Comparison of ENCODE assay signal across 1 cellular context in genomic region chr14:100899841-100900771, GRCh38.
TF ChIP-seq lines count a peak whose summit lies in the region.

No MANE protein-coding gene starts in this region.

TF ChIP-seq in HepG2, 621 proteins besides CTCF, POLR2A, EP300 and RAD21 (continued from another document and continues in another):
- TF ChIP-seq MAFK (conservative IDR thresholded peaks at IDR 0.05 in 1 of 2, IDR thresholded peaks at IDR 0.05 in 1 of 2; ENCODE audit: low read length in 2 of 2) (no peak), SP2 (CRISPR knock-in tag; IDR thresholded peaks at IDR 0.05) (no peak), RBM39 (IDR thresholded peaks at IDR 0.05; ENCODE audit: low read depth, low read length, poor library complexity, severe bottlenecking) (no peak), MLLT10 (CRISPR knock-in tag; IDR thresholded peaks at IDR 0.05) (no peak), SMAD3 (CRISPR knock-in tag; IDR thresholded peaks at IDR 0.05) (no peak), MAZ (IDR thresholded peaks at IDR 0.05; ENCODE audit: borderline replicate concordance, low read depth, low read length) (no peak), MAZ (CRISPR knock-in tag; IDR thresholded peaks at IDR 0.05; ENCODE audit: low read depth) (no peak), ZNF674 (CRISPR knock-in tag; IDR thresholded peaks at IDR 0.05; ENCODE audit: low read depth) (no peak), PAWR (CRISPR knock-in tag; IDR thresholded peaks at IDR 0.05; ENCODE audit: borderline replicate concordance) (no peak), CCAR2 (optimal IDR thresholded peaks at IDR 0.05; ENCODE audit: low read depth, low read length) (no peak), ZNF713 (CRISPR knock-in tag; IDR thresholded peaks at IDR 0.05) (no peak), GATAD2A (CRISPR knock-in tag; IDR thresholded peaks at IDR 0.05) (peak; percentile 67), AGO2 (optimal IDR thresholded peaks at IDR 0.05; ENCODE audit: low read depth, low read length) (no peak), CREB1 (IDR thresholded peaks at IDR 0.05) (no peak), CREB1 (CRISPR knock-in tag; IDR thresholded peaks at IDR 0.05) (no peak), NR0B2 (CRISPR knock-in tag; IDR thresholded peaks at IDR 0.05) (0 out of 2 replicates have a peak, but pooled peaks have one; percentile 43), ZNF879 (CRISPR knock-in tag; IDR thresholded peaks at IDR 0.05) (no peak), MXD3 (CRISPR knock-in tag; IDR thresholded peaks at IDR 0.05) (no peak), TBP (CRISPR knock-in tag; IDR thresholded peaks at IDR 0.05) (no peak), LCORL (IDR thresholded peaks at IDR 0.05) (no peak), LCORL (CRISPR knock-in tag; IDR thresholded peaks at IDR 0.05) (peak; percentile 83; the same call in 1 of the 2 replicates), RAD51 (IDR thresholded peaks at IDR 0.05; ENCODE audit: borderline replicate concordance) (no peak), SNAPC5 (CRISPR knock-in tag; IDR thresholded peaks at IDR 0.05; ENCODE audit: borderline replicate concordance) (0 out of 2 replicates have a peak, but pooled peaks have one; percentile 75), SOX6 (IDR thresholded peaks at IDR 0.05) (no peak), SOX6 (CRISPR knock-in tag; IDR thresholded peaks at IDR 0.05) (peak; percentile 91), ZFP36L1 (CRISPR knock-in tag; IDR thresholded peaks at IDR 0.05) (peak; percentile 84), ZNF629 (CRISPR knock-in tag; conservative IDR thresholded peaks at IDR 0.05) (0 out of 2 replicates have a peak, but pooled peaks have one; percentile 26), THAP11 (CRISPR knock-in tag; IDR thresholded peaks at IDR 0.05) (peak; percentile 26; the same call in 1 of the 2 replicates), ZNF263 (CRISPR knock-in tag; IDR thresholded peaks at IDR 0.05) (0 out of 2 replicates have a peak, but pooled peaks have one; percentile 53), TERF1 (CRISPR knock-in tag; IDR thresholded peaks at IDR 0.05) (no peak), HMG20B (CRISPR knock-in tag; conservative IDR thresholded peaks at IDR 0.05) (no peak)
- TF ChIP-seq, protein P1, sequence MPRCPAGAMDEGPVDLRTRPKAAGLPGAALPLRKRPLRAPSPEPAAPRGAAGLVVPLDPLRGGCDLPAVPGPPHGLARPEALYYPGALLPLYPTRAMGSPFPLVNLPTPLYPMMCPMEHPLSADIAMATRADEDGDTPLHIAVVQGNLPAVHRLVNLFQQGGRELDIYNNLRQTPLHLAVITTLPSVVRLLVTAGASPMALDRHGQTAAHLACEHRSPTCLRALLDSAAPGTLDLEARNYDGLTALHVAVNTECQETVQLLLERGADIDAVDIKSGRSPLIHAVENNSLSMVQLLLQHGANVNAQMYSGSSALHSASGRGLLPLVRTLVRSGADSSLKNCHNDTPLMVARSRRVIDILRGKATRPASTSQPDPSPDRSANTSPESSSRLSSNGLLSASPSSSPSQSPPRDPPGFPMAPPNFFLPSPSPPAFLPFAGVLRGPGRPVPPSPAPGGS (CRISPR knock-in tag; IDR thresholded peaks at IDR 0.05) = peak; percentile 28; the same call in 1 of the 2 replicates
- TF ChIP-seq, protein P2, sequence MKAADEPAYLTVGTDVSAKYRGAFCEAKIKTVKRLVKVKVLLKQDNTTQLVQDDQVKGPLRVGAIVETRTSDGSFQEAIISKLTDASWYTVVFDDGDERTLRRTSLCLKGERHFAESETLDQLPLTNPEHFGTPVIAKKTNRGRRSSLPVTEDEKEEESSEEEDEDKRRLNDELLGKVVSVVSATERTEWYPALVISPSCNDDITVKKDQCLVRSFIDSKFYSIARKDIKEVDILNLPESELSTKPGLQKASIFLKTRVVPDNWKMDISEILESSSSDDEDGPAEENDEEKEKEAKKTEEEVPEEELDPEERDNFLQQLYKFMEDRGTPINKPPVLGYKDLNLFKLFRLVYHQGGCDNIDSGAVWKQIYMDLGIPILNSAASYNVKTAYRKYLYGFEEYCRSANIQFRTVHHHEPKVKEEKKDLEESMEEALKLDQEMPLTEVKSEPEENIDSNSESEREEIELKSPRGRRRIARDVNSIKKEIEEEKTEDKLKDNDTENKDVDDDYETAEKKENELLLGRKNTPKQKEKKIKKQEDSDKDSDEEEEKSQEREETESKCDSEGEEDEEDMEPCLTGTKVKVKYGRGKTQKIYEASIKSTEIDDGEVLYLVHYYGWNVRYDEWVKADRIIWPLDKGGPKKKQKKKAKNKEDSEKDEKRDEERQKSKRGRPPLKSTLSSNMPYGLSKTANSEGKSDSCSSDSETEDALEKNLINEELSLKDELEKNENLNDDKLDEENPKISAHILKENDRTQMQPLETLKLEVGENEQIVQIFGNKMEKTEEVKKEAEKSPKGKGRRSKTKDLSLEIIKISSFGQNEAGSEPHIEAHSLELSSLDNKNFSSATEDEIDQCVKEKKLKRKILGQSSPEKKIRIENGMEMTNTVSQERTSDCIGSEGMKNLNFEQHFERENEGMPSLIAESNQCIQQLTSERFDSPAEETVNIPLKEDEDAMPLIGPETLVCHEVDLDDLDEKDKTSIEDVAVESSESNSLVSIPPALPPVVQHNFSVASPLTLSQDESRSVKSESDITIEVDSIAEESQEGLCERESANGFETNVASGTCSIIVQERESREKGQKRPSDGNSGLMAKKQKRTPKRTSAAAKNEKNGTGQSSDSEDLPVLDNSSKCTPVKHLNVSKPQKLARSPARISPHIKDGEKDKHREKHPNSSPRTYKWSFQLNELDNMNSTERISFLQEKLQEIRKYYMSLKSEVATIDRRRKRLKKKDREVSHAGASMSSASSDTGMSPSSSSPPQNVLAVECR (CRISPR knock-in tag; IDR thresholded peaks at IDR 0.05; ENCODE audit: borderline replicate concordance) = no peak; the same call in 1 of the 2 replicates
- TF ChIP-seq, protein P3, sequence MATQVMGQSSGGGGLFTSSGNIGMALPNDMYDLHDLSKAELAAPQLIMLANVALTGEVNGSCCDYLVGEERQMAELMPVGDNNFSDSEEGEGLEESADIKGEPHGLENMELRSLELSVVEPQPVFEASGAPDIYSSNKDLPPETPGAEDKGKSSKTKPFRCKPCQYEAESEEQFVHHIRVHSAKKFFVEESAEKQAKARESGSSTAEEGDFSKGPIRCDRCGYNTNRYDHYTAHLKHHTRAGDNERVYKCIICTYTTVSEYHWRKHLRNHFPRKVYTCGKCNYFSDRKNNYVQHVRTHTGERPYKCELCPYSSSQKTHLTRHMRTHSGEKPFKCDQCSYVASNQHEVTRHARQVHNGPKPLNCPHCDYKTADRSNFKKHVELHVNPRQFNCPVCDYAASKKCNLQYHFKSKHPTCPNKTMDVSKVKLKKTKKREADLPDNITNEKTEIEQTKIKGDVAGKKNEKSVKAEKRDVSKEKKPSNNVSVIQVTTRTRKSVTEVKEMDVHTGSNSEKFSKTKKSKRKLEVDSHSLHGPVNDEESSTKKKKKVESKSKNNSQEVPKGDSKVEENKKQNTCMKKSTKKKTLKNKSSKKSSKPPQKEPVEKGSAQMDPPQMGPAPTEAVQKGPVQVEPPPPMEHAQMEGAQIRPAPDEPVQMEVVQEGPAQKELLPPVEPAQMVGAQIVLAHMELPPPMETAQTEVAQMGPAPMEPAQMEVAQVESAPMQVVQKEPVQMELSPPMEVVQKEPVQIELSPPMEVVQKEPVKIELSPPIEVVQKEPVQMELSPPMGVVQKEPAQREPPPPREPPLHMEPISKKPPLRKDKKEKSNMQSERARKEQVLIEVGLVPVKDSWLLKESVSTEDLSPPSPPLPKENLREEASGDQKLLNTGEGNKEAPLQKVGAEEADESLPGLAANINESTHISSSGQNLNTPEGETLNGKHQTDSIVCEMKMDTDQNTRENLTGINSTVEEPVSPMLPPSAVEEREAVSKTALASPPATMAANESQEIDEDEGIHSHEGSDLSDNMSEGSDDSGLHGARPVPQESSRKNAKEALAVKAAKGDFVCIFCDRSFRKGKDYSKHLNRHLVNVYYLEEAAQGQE (IDR thresholded peaks at IDR 0.05; ENCODE audit: borderline replicate concordance in 1 of 2, low read depth in 1 of 2, low read length in 2 of 2) = no peak
- TF ChIP-seq, protein P4, sequence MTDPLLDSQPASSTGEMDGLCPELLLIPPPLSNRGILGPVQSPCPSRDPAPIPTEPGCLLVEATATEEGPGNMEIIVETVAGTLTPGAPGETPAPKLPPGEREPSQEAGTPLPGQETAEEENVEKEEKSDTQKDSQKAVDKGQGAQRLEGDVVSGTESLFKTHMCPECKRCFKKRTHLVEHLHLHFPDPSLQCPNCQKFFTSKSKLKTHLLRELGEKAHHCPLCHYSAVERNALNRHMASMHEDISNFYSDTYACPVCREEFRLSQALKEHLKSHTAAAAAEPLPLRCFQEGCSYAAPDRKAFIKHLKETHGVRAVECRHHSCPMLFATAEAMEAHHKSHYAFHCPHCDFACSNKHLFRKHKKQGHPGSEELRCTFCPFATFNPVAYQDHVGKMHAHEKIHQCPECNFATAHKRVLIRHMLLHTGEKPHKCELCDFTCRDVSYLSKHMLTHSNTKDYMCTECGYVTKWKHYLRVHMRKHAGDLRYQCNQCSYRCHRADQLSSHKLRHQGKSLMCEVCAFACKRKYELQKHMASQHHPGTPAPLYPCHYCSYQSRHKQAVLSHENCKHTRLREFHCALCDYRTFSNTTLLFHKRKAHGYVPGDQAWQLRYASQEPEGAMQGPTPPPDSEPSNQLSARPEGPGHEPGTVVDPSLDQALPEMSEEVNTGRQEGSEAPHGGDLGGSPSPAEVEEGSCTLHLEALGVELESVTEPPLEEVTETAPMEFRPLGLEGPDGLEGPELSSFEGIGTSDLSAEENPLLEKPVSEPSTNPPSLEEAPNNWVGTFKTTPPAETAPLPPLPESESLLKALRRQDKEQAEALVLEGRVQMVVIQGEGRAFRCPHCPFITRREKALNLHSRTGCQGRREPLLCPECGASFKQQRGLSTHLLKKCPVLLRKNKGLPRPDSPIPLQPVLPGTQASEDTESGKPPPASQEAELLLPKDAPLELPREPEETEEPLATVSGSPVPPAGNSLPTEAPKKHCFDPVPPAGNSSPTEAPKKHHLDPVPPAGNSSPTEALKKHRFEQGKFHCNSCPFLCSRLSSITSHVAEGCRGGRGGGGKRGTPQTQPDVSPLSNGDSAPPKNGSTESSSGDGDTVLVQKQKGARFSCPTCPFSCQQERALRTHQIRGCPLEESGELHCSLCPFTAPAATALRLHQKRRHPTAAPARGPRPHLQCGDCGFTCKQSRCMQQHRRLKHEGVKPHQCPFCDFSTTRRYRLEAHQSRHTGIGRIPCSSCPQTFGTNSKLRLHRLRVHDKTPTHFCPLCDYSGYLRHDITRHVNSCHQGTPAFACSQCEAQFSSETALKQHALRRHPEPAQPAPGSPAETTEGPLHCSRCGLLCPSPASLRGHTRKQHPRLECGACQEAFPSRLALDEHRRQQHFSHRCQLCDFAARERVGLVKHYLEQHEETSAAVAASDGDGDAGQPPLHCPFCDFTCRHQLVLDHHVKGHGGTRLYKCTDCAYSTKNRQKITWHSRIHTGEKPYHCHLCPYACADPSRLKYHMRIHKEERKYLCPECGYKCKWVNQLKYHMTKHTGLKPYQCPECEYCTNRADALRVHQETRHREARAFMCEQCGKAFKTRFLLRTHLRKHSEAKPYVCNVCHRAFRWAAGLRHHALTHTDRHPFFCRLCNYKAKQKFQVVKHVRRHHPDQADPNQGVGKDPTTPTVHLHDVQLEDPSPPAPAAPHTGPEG (CRISPR knock-in tag; IDR thresholded peaks at IDR 0.05) = 0 out of 2 replicates have a peak, but pooled peaks have one; percentile 46
- TF ChIP-seq, protein P5, sequence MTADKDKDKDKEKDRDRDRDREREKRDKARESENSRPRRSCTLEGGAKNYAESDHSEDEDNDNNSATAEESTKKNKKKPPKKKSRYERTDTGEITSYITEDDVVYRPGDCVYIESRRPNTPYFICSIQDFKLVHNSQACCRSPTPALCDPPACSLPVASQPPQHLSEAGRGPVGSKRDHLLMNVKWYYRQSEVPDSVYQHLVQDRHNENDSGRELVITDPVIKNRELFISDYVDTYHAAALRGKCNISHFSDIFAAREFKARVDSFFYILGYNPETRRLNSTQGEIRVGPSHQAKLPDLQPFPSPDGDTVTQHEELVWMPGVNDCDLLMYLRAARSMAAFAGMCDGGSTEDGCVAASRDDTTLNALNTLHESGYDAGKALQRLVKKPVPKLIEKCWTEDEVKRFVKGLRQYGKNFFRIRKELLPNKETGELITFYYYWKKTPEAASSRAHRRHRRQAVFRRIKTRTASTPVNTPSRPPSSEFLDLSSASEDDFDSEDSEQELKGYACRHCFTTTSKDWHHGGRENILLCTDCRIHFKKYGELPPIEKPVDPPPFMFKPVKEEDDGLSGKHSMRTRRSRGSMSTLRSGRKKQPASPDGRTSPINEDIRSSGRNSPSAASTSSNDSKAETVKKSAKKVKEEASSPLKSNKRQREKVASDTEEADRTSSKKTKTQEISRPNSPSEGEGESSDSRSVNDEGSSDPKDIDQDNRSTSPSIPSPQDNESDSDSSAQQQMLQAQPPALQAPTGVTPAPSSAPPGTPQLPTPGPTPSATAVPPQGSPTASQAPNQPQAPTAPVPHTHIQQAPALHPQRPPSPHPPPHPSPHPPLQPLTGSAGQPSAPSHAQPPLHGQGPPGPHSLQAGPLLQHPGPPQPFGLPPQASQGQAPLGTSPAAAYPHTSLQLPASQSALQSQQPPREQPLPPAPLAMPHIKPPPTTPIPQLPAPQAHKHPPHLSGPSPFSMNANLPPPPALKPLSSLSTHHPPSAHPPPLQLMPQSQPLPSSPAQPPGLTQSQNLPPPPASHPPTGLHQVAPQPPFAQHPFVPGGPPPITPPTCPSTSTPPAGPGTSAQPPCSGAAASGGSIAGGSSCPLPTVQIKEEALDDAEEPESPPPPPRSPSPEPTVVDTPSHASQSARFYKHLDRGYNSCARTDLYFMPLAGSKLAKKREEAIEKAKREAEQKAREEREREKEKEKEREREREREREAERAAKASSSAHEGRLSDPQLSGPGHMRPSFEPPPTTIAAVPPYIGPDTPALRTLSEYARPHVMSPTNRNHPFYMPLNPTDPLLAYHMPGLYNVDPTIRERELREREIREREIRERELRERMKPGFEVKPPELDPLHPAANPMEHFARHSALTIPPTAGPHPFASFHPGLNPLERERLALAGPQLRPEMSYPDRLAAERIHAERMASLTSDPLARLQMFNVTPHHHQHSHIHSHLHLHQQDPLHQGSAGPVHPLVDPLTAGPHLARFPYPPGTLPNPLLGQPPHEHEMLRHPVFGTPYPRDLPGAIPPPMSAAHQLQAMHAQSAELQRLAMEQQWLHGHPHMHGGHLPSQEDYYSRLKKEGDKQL (CRISPR knock-in tag; IDR thresholded peaks at IDR 0.05; ENCODE audit: low read depth) = no peak
